Comparison of ENCODE assay signal across 20 cellular contexts in the genomic region with DNA sequence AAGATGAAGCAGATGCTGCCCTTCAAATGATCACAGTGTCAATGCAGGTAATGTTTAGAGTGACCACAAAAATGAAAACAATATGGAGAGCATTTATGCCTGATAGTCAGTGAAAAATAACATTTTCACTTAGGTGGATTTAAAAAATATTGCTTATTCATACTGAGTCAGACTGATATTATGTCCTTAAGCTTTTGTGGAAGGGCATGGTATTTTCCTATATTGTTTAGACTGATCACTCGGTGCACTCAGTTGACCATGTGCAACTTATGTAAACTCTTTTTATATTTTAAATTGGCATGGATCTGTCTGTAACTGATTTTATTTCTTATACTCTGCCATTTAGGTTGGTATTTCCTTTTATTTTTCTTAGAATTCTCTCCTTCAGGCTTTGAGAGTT.
DNase-seq lines count a peak whose midpoint lies in the region; ATAC-seq and TF ChIP-seq lines count a peak whose summit lies in the region.
"Had no signal": no experiment of that assay in that cellular context is flagged by ENCODE, and none has a peak within 500 bp of the region (broad histone marks: within the 10 kb centered on the region; RNA-seq: fewer than 3 reads in every experiment).

No MANE protein-coding gene starts in this region.

- H3K4me1 ChIP-seq in adipocyte (ENCODE audit: control insufficient read depth, insufficient read depth, low read length) = no peaks in the 10 kb centered on the region

- no peak overlapping the region for H3K4me3 ChIP-seq in adipocyte (ENCODE audit: low read length)
- H3K4me3 ChIP-seq: K562 had no signal

- no peak overlapping the region for H3K9ac ChIP-seq in adipocyte (ENCODE audit: low read length)

- H3K27ac Mint-ChIP-seq in osteocyte (ENCODE audit: unreplicated experiment) = peak overlapping the region; percentile 46
- H3K27ac Mint-ChIP-seq: CD4-positive, CD25-positive, alpha-beta regulatory T cell; CD8-positive, alpha-beta memory T cell had no signal

- no peak overlapping the region for H3K4me3 Mint-ChIP-seq in osteocyte (ENCODE audit: unreplicated experiment)
- H3K4me3 Mint-ChIP-seq: CD4-positive, CD25-positive, alpha-beta regulatory T cell; CD8-positive, alpha-beta memory T cell; H9 had no signal

- no peak for TF ChIP-seq CTCF in osteocyte (IDR thresholded peaks at IDR 0.05)

- no peaks in the 10 kb centered on the region for H3K9me3 ChIP-seq in adipocyte (ENCODE audit: control insufficient read depth, low read length)
- H3K9me3 ChIP-seq: BE2C had no signal

- peaks cover 10% of the 10 kb centered on the region for H3K36me3 Mint-ChIP-seq in osteocyte (ENCODE audit: unreplicated experiment)
- H3K36me3 Mint-ChIP-seq: CD4-positive, CD25-positive, alpha-beta regulatory T cell had no signal

- no peaks in the 10 kb centered on the region for H3K27me3 Mint-ChIP-seq in osteocyte (ENCODE audit: unreplicated experiment)
- H3K27me3 Mint-ChIP-seq: CD4-positive, CD25-positive, alpha-beta regulatory T cell; CD8-positive, alpha-beta memory T cell had no signal

- H3K4me1 Mint-ChIP-seq in osteocyte (ENCODE audit: unreplicated experiment) = peaks cover 15% of the 10 kb centered on the region
- H3K4me1 Mint-ChIP-seq: CD4-positive, CD25-positive, alpha-beta regulatory T cell; CD8-positive, alpha-beta memory T cell; H9 had no signal

- peaks cover 7% of the 10 kb centered on the region for H3K9me3 Mint-ChIP-seq in osteocyte (ENCODE audit: unreplicated experiment)
- H3K9me3 Mint-ChIP-seq: CD4-positive, CD25-positive, alpha-beta regulatory T cell; CD8-positive, alpha-beta memory T cell; H9 had no signal

- H3K27me3 ChIP-seq in adipocyte (replicated peaks; ENCODE audit: control insufficient read depth, insufficient read depth, low read length) = no peaks in the 10 kb centered on the region
- H3K27me3 ChIP-seq: BE2C had no signal

- DNase-seq in HCEC 1CT (peak; percentile 10), adipocyte (ENCODE audit: low read depth) (peak; percentile 34), dedifferentiated amniotic fluid mesenchymal stem cell (ENCODE audit: extremely low spot score) (peak; percentile 30), osteocyte (ENCODE audit: extremely low spot score, unreplicated experiment) (no peak), NCI-H524 (lab: John Stamatoyannopoulos, UW) (no peak), RPMI8226 (no peak)
- DNase-seq: ACHN; BE2C; C1 segment of cervical spinal cord; CD4-positive, CD25-positive, alpha-beta regulatory T cell; CD8-positive, alpha-beta memory T cell; COR-L47; DMS 273 treated with DMSO at 0.1 percent for 48 hours; DMS53; DND-41; EL; GOT3; H9 had no signal

- no peak for ATAC-seq in GM19328 (IDR thresholded peaks at IDR 0.05; ENCODE audit: unreplicated experiment)
- ATAC-seq: K562 had no signal

- peaks cover 18% of the 10 kb centered on the region for H3K36me3 ChIP-seq in adipocyte (ENCODE audit: control insufficient read depth, insufficient read depth, low read length, severe bottlenecking)

Comparison
In these comparisons a context has a peak if more than half of its experiments do, and no peak if none do; other contexts are left out.
1. DNase-seq: peak in HCEC 1CT (single experiment), adipocyte (single experiment) and dedifferentiated amniotic fluid mesenchymal stem cell (single experiment); none in osteocyte (single experiment), NCI-H524 (0 of 2) and RPMI8226 (single experiment).